In genomic region chr14:76829650-76830421, GRCh38 we compare ENCODE assay signal across 14 cellular contexts. TPM values are rescaled to one million over a fixed set of nuclear protein-coding genes. Genes with fewer than 3 reads are reported as not detected.
A peak's percentile ranks its signal among the peaks of the same experiment; 100 is the strongest.
DNase-seq lines count a peak whose midpoint lies in the region; FAIRE-seq and TF ChIP-seq lines count a peak whose summit lies in the region.
"Had no signal": no experiment of that assay in that cellular context is flagged by ENCODE, and none has a peak within 500 bp of the region (broad histone marks: within the 10 kb centered on the region; RNA-seq: fewer than 3 reads in every experiment).

No MANE protein-coding gene starts in this region.

- no peak for TF ChIP-seq POLR2A in H1 (IDR thresholded peaks at IDR 0.05; ENCODE audit: control extremely low read depth in 1 of 2, low read depth in 2 of 2, low read length in 2 of 2)
- TF ChIP-seq POLR2A in thyroid gland (IDR thresholded peaks at IDR 0.05): no peak

- no peak overlapping the region for H2BK120ac ChIP-seq in H1 (replicated peaks; ENCODE audit: low read depth, low read length)

- TF ChIP-seq EP300 in H1 (IDR thresholded peaks at IDR 0.05; ENCODE audit: borderline replicate concordance in 1 of 2, low read depth in 2 of 2, low read length in 2 of 2): no peak

- no peaks in the 10 kb centered on the region for H3K9me3 ChIP-seq in H1 (ENCODE audit: insufficient read depth in 2 of 2, low read depth in 1 of 2, low read length in 1 of 2)
- H3K9me3 ChIP-seq in thyroid gland: no peaks in the 10 kb centered on the region

- no peak overlapping the region for H2AK5ac ChIP-seq in H1 (ENCODE audit: low read depth, low read length)

- no peak overlapping the region for H3K4ac ChIP-seq in H1 (replicated peaks; ENCODE audit: insufficient read length, low read depth, low read length)

- H3K56ac ChIP-seq in H1 (replicated peaks; ENCODE audit: insufficient read length, low read depth, low read length): no peak overlapping the region

- in situ Hi-C loops in ACHN (cut with HindIII; ENCODE audit: low pct_ligation_motif_present, low pct_unique_long_range_greater_than_20kb, low sequenced_read_pairs): no loop called here

- H4K91ac ChIP-seq in H1 (replicated peaks; ENCODE audit: insufficient read length, low read length): no peak overlapping the region

- FAIRE-seq in H1 (lab: Jason Lieb, UNC): no peak

- no peaks in the 10 kb centered on the region for H3K79me1 ChIP-seq in H1 (ENCODE audit: low read depth, low read length)

- DNase-seq in NCI-H748 (lab: John Stamatoyannopoulos, UW; ENCODE audit: unreplicated experiment): peak; percentile 28
- DNase-seq in NCI-H748 treated with DMSO at 0.1 percent for 48 hours (lab: John Stamatoyannopoulos, UW): no peak
- DNase-seq in H1 (ENCODE audit: low read depth in 1 of 2, low spot score in 2 of 2): no peak
- peak; percentile 90 for DNase-seq in midbrain (lab: John Stamatoyannopoulos, UW)
- peak; percentile 49 to 53 for DNase-seq in thyroid gland
- DNase-seq in HEK293T (ENCODE audit: extremely low spot score): no peak
- no peak for DNase-seq in activated naive CD4-positive, alpha-beta T cell treated with Interleukin-2 at 50 U/mL for 16 hours
- DNase-seq in ACHN: no peak
- DNase-seq: DND-41, NCI-H146, RPMI8226, WERI-Rb-1 had no signal

- no peak for TF ChIP-seq RAD21 in H1 (IDR thresholded peaks at IDR 0.05 in 1 of 2, conservative IDR thresholded peaks at IDR 0.05 in 1 of 2; ENCODE audit: low read depth in 2 of 2, low read length in 2 of 2)

- TF ChIP-seq CTCF in H1 (IDR thresholded peaks at IDR 0.05; ENCODE audit: control extremely low read depth in 1 of 3, insufficient read depth in 1 of 3, low read depth in 1 of 3, low read length in 3 of 3): no peak
- no peak for TF ChIP-seq CTCF in thyroid gland (IDR thresholded peaks at IDR 0.05)

- no peak overlapping the region for H2BK15ac ChIP-seq in H1 (ENCODE audit: low read length)

- H3K14ac ChIP-seq in H1 (ENCODE audit: insufficient read length): no peak overlapping the region

- CTCF ChIA-PET in H1 (lab: Charles Lee; ENCODE audit: partially characterized antibody) (interaction anchor here (0.6 to 1.9 kb wide), 8 partner anchors 12 to 241 kb away, joined by 3 to 7 read pairs (median 4); no protein-coding TSS in a partner anchor), HEK293T (lab: Yijun Ruan, JAX) (no interaction called here)

- intact Hi-C loops in thyroid gland (cut with DNase I): no loop called here

- H2BK20ac ChIP-seq in H1 (ENCODE audit: low read length): no peak overlapping the region

- H4K20me1 ChIP-seq in H1 (replicated peaks in 1 of 2; ENCODE audit: control insufficient read depth in 1 of 2, insufficient read depth in 2 of 2, low read length in 2 of 2): no peaks in the 10 kb centered on the region

- POLR2A ChIA-PET in H1 (lab: Charles Lee; ENCODE audit: partially characterized antibody) (interaction anchor here (0.7 to 1.8 kb wide), 2 partner anchors 18 to 19 kb away, joined by 3 to 7 read pairs; partner anchors contain the start of gene ANGEL1), HEK293T (lab: Yijun Ruan, JAX) (interaction anchor here (0.9 to 1.1 kb wide), 2 partner anchors 17 to 19 kb away, joined by 3 to 4 read pairs; partner anchors contain the start of gene ANGEL1)

- H2BK5ac ChIP-seq in H1 (ENCODE audit: low read depth, low read length): no peak overlapping the region

- H4K5ac ChIP-seq in H1 (ENCODE audit: insufficient read length, low read depth, low read length): no peak overlapping the region

- WGBS in H1 (ENCODE audit: extremely low coverage in 1 of 2, insufficient coverage in 1 of 2, insufficient read length in 1 of 2, insufficient replicate concordance in 2 of 2, low coverage in 1 of 2, low lambda C conversion rate in 2 of 2, missing lambda C conversion rate in 1 of 2), 2 experiments: 87% methylated on average over 7 of the region's 7 CpGs; no CpG with 5 or more reads in 1 of the 2 experiments
- 46 to 47% methylated on average over 7 of the region's 7 CpGs for WGBS in thyroid gland, 2 donors

- H2AFZ ChIP-seq in H1 (ENCODE audit: low read length): 0 out of 2 replicates have a peak overlapping the region, but pooled peaks have one; percentile 36

- no peaks in the 10 kb centered on the region for H3K23me2 ChIP-seq in H1 (ENCODE audit: low read depth, low read length)

- no peaks in the 10 kb centered on the region for H3K79me2 ChIP-seq in H1 (ENCODE audit: control insufficient read depth in 1 of 2, insufficient read depth in 2 of 2, low read length in 2 of 2)

- H3K27me3 ChIP-seq in H1 (replicated peaks in 1 of 4; ENCODE audit: control insufficient read depth in 3 of 4, extremely low read depth in 1 of 4, insufficient read depth in 3 of 4, low read length in 3 of 4) (no peaks in the 10 kb centered on the region), thyroid gland (no peaks in the 10 kb centered on the region)

- no peak overlapping the region for H3K18ac ChIP-seq in H1 (ENCODE audit: extremely low read depth, low read length)

- H3K4me1 ChIP-seq in H1 (replicated peaks in 1 of 4; ENCODE audit: control insufficient read depth in 3 of 4, insufficient read depth in 4 of 4, low read length in 3 of 4) (peaks cover 3 to 22% (median 10%) of the 10 kb centered on the region in 4 experiments), thyroid gland (peaks cover 12 to 17% of the 10 kb centered on the region in 2 donors)

- no peaks in the 10 kb centered on the region for H3K36me3 ChIP-seq in H1 (ENCODE audit: control insufficient read depth in 2 of 4, insufficient read depth in 4 of 4, low read length in 3 of 4)
- H3K36me3 ChIP-seq in thyroid gland: no peaks in the 10 kb centered on the region
- H3K36me3 ChIP-seq: WERI-Rb-1 had no signal

- H3K9ac ChIP-seq in H1 (replicated peaks in 1 of 4; ENCODE audit: extremely low read depth in 1 of 4, low read depth in 3 of 4, low read length in 3 of 4): no peak overlapping the region

- H3K27ac ChIP-seq in H1 (ENCODE audit: low read depth, low read length) (no peak overlapping the region), thyroid gland (no peak overlapping the region)
- H3K27ac ChIP-seq: WERI-Rb-1 had no signal

- no peak overlapping the region for H4K8ac ChIP-seq in H1 (ENCODE audit: extremely low read depth, insufficient read depth, low read length)

- H3K4me3 ChIP-seq in H1 (ENCODE audit: extremely low read depth in 1 of 4, insufficient read depth in 2 of 4, low read depth in 3 of 4, low read length in 4 of 4) (no peak overlapping the region), thyroid gland (replicated peaks in 1 of 3) (no peak overlapping the region)
- H3K4me3 ChIP-seq: skin epidermis had no signal

- no peak overlapping the region for H3K4me2 ChIP-seq in H1 (ENCODE audit: insufficient read depth in 1 of 2, low read depth in 2 of 2, low read length in 2 of 2)

- H3K23ac ChIP-seq in H1 (ENCODE audit: insufficient read length): no peak overlapping the region

- no peak overlapping the region for H2BK12ac ChIP-seq in H1 (ENCODE audit: low read depth, low read length)

TF ChIP-seq in H1, 55 proteins besides CTCF, POLR2A, EP300 and RAD21 (continues in another document):
- TF ChIP-seq HDAC6 (IDR thresholded peaks at IDR 0.05; ENCODE audit: low read depth, low read length): no peak
- TF ChIP-seq YY1 (IDR thresholded peaks at IDR 0.05; ENCODE audit: low read depth, low read length): no peak
- TF ChIP-seq SUZ12 (IDR thresholded peaks at IDR 0.05; ENCODE audit: low read length): no peak
- no peak for TF ChIP-seq SAP30 (IDR thresholded peaks at IDR 0.05; ENCODE audit: insufficient read depth, insufficient replicate concordance, low read length)
- no peak for TF ChIP-seq TAF7 (optimal IDR thresholded peaks at IDR 0.05; ENCODE audit: borderline replicate concordance, low read depth, low read length)
- TF ChIP-seq RFX5 (IDR thresholded peaks at IDR 0.05; ENCODE audit: borderline replicate concordance, low read depth, low read length): no peak
- no peak for TF ChIP-seq RNF2 (IDR thresholded peaks at IDR 0.05; ENCODE audit: borderline replicate concordance, low read depth, low read length, missing control alignments, poor library complexity, severe bottlenecking)
- TF ChIP-seq RXRA (IDR thresholded peaks at IDR 0.05; ENCODE audit: insufficient read depth, low read depth, low read length): no peak

TF ChIP-seq in HEK293T, 16 proteins besides CTCF, POLR2A, EP300 and RAD21:
- TF ChIP-seq CTBP1 (IDR thresholded peaks at IDR 0.05; ENCODE audit: borderline replicate concordance): no peak
- TF ChIP-seq ARNT (IDR thresholded peaks at IDR 0.05): no peak
- no peak for TF ChIP-seq TARDBP (IDR thresholded peaks at IDR 0.05)
- TF ChIP-seq HDGF (IDR thresholded peaks at IDR 0.05; ENCODE audit: borderline replicate concordance): no peak
- no peak for TF ChIP-seq SUZ12 (IDR thresholded peaks at IDR 0.05)
- no peak for TF ChIP-seq BHLHE40 (IDR thresholded peaks at IDR 0.05; ENCODE audit: borderline replicate concordance)
- no peak for TF ChIP-seq FOXK2 (IDR thresholded peaks at IDR 0.05)

RNA-seq across cellular contexts. Expression of gene LRRC74A, which starts 3.6 kb away (rescaled TPM):
- not detected in 2 replicates for total RNA-seq in H1 (2021; fragmentation: NEBNext Ultra II Directional; extraction: Animal tissue kit (Norgen Biotek cat#: 25700))
- not detected in 2 replicates for polyA plus RNA-seq in H1 (2011; rRNA removed)
- polyA plus RNA-seq in H1 (2011; cell fraction: cytosol; rRNA removed): not detected
- polyA plus RNA-seq in H1 (2011; cell fraction: nucleus; rRNA removed): not detected
- not detected in 4 replicates for polyA plus RNA-seq in H1 (2012, experiment 1 of 2)
- polyA plus RNA-seq in H1 (2012, experiment 2 of 2): not detected
- polyA plus RNA-seq in H1 (2013, experiment 1 of 2): not detected
- polyA plus RNA-seq in H1 (2013, experiment 2 of 2): not detected
- polyA minus RNA-seq in H1 (2011; rRNA and poly(A)+ RNA removed): not detected in 2 replicates
- polyA minus RNA-seq in H1 (2011; cell fraction: cytosol; rRNA and poly(A)+ RNA removed): not detected
- polyA minus RNA-seq in H1 (2011; cell fraction: nucleus; rRNA and poly(A)+ RNA removed): not detected
- not detected for total RNA-seq in thyroid gland
- total RNA-seq: lung microvascular endothelial cell had no signal

RNA-seq across cellular contexts. Expression of gene ANGEL1, which starts 17.2 kb away (rescaled TPM):
- 23.1 and 26.8 TPM in 2 replicates for total RNA-seq in H1 (2021; fragmentation: NEBNext Ultra II Directional; extraction: Animal tissue kit (Norgen Biotek cat#: 25700))
- polyA plus RNA-seq in H1 (2011; rRNA removed): 27.2 and 31.6 TPM in 2 replicates
- polyA plus RNA-seq in H1 (2011; cell fraction: cytosol; rRNA removed): 28.5 TPM
- 72.3 TPM for polyA plus RNA-seq in H1 (2011; cell fraction: nucleus; rRNA removed)
- polyA plus RNA-seq in H1 (2012, experiment 1 of 2): 16.0 to 20.4 TPM (median 18.1 TPM) in 4 replicates
- 17.7 TPM for polyA plus RNA-seq in H1 (2012, experiment 2 of 2)
- polyA plus RNA-seq in H1 (2013, experiment 1 of 2): 21.7 TPM
- polyA plus RNA-seq in H1 (2013, experiment 2 of 2): 22.3 TPM
- polyA minus RNA-seq in H1 (2011; rRNA and poly(A)+ RNA removed): 66.0 and 90.8 TPM in 2 replicates
- polyA minus RNA-seq in H1 (2011; cell fraction: cytosol; rRNA and poly(A)+ RNA removed): 18.6 TPM
- 44.9 TPM for polyA minus RNA-seq in H1 (2011; cell fraction: nucleus; rRNA and poly(A)+ RNA removed)
- 10 to 100 TPM; 14.5 to 26.0 (median 18.4) TPM for total RNA-seq in thyroid gland

Comparison
In these comparisons a context has a peak if more than half of its experiments do, and no peak if none do; other contexts are left out.
1. DNase-seq: peak in NCI-H748 (single experiment), midbrain (single experiment) and thyroid gland (2 of 2); none in NCI-H748 treated with DMSO at 0.1 percent for 48 hours (single experiment), H1 (0 of 2), HEK293T (single experiment), activated naive CD4-positive, alpha-beta T cell treated with Interleukin-2 at 50 U/mL for 16 hours (single experiment) and ACHN (single experiment).